ENCODE assay signal across 2 cellular contexts in the genomic region with DNA sequence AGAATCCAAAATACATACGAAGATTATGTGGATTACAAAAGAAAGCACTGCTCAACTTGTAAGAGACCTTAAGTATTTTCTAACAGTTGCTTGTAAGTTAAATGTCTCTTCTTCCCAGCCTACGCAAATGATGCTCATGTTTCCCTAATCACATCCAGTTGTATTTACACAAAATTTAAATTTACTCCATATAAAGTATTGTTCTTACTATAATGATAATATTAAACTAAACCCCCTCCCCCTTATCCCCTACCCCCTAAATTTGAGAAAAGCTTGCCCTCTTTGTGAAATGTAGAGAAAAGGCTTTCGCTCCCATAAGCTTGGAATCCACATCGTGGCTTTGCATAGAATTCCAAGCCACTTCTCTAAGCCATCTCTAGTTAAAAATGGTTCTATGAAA.
TF ChIP-seq lines count a peak whose summit lies in the region.

No MANE protein-coding gene starts in this region.

TF ChIP-seq in HepG2, 621 proteins besides CTCF, POLR2A, EP300 and RAD21:
- TF ChIP-seq HNRNPK (IDR thresholded peaks at IDR 0.05; ENCODE audit: low read depth, low read length, poor library complexity, severe bottlenecking) (peak; percentile 55), HNRNPLL (IDR thresholded peaks at IDR 0.05; ENCODE audit: low read depth, low read length, poor library complexity, severe bottlenecking) (no peak)

TF ChIP-seq in K562, 482 proteins besides CTCF, POLR2A, EP300 and RAD21:
- TF ChIP-seq ZNF134 (CRISPR knock-in tag; conservative IDR thresholded peaks at IDR 0.05) (no peak), HNRNPK (IDR thresholded peaks at IDR 0.05; ENCODE audit: low read depth, low read length, poor library complexity, severe bottlenecking) (peak; percentile 72), ZNF507 (tag; conservative IDR thresholded peaks at IDR 0.05) (no peak)
TF ChIP-seq in K562: peak in this region for 1.
